Comparison of ENCODE assay signal across 2 cellular contexts in genomic region chr4:16092682-16093319, GRCh38.
TF ChIP-seq lines count a peak whose summit lies in the region.

No MANE protein-coding gene starts in this region.

TF ChIP-seq in GM23338, 12 proteins besides CTCF, POLR2A, EP300 and RAD21 (continued from another document):
- TF ChIP-seq ZNF462 (CRISPR knock-in tag; IDR thresholded peaks at IDR 0.05) (no peak), CREB1 (CRISPR knock-in tag; IDR thresholded peaks at IDR 0.05; ENCODE audit: low read depth) (no peak), REST (IDR thresholded peaks at IDR 0.05; ENCODE audit: unreplicated experiment) (no peak), ETS1 (IDR thresholded peaks at IDR 0.05) (no peak), ZNF114 (CRISPR knock-in tag; IDR thresholded peaks at IDR 0.05) (no peak), NANOG (IDR thresholded peaks at IDR 0.05; ENCODE audit: borderline replicate concordance) (no peak), EZH2phosphoT487 (IDR thresholded peaks at IDR 0.05; ENCODE audit: unreplicated experiment) (no peak), POLR2AphosphoS5 (IDR thresholded peaks at IDR 0.05; ENCODE audit: low read depth) (no peak)

TF ChIP-seq in WTC11, 78 proteins besides CTCF, POLR2A, EP300 and RAD21 (continued from another document):
- TF ChIP-seq ZNF425 (CRISPR knock-in tag; conservative IDR thresholded peaks at IDR 0.05): no peak
